In the genomic region with DNA sequence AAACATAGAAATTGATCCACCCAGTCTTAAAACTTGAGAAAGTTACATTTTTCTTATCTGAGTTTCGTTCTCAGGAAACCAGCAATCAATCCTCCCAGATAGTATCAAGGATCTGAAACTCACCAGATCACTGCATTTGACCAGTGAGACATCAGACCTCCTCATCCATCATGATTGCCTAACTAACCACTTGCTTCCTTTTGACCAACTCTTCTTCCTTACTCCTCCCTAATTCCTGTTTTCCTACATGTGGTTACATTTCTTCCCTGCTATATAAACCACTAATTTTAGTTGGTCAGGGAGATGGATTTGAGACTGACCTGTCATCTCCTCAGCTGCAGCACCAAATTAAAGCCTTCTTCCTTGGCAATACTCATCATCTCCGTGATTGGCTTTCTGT, we compare ENCODE assay signal across 29 cellular contexts.
"Had no signal": no experiment of that assay in that cellular context is flagged by ENCODE, and none has a peak within 500 bp of the region (broad histone marks: within the 10 kb centered on the region; RNA-seq: fewer than 3 reads in every experiment).

No MANE protein-coding gene starts in this region.

- H3K27me3 Mint-ChIP-seq: progenitor cell of endocrine pancreas; stimulated activated naive B cell treated with anti-CD40 and anti-IgM and Interleukin-4, amounts not matched to agents 10 μg/mL and 1 μg/mL and 100 μg/mL, for 72 hours; stimulated activated naive CD8-positive, alpha-beta T cell treated with anti-CD3 and anti-CD28 coated beads, Interleukin-15, amount 100 ng/mL, for 72 hours had no signal

- H3K9me3 Mint-ChIP-seq: type B pancreatic cell had no signal

- H3K4me3 ChIP-seq: neural progenitor cell, ovary, psoas muscle, right lobe of liver, sigmoid colon, suprapubic skin, testis, tibial artery, transverse colon, upper lobe of right lung, uterus had no signal

- H2AFZ ChIP-seq: neural progenitor cell, parathyroid adenoma had no signal

- FAIRE-seq: small intestine had no signal

- H3K4me1 Mint-ChIP-seq: natural killer cell; nephron; neural progenitor cell; stimulated activated effector memory CD8-positive, alpha-beta T cell treated with anti-CD3 and anti-CD28 coated beads, Interleukin-12 subunit alpha, Interleukin-12 subunit beta, amount 100 ng/mL, for 72 hours; stimulated activated naive B cell treated with anti-CD40 and anti-IgM and Interleukin-4, amounts not matched to agents 10 μg/mL and 1 μg/mL and 100 μg/mL, for 72 hours; stimulated activated naive CD8-positive, alpha-beta T cell treated with anti-CD3 and anti-CD28 coated beads, Interleukin-15, amount 100 ng/mL, for 72 hours had no signal

- H3K4me2 ChIP-seq: neural progenitor cell had no signal

- H3K4me1 ChIP-seq: neural progenitor cell, parathyroid adenoma, psoas muscle, right lobe of liver, sigmoid colon, suprapubic skin, testis, tibial artery, transverse colon, upper lobe of right lung, uterus had no signal

- H3K9me3 ChIP-seq: ovary, psoas muscle, right lobe of liver, sigmoid colon, suprapubic skin, testis, tibial artery, transverse colon, upper lobe of right lung, uterus had no signal

- H3K27me3 ChIP-seq: neural progenitor cell, ovary, right lobe of liver, sigmoid colon, suprapubic skin, testis, tibial artery, transverse colon, upper lobe of right lung, uterus had no signal

- ATAC-seq: natural killer cell; psoas muscle; right cardiac atrium; right lobe of liver; stimulated activated effector memory CD8-positive, alpha-beta T cell treated with anti-CD3 and anti-CD28 coated beads, Interleukin-12 subunit alpha, Interleukin-12 subunit beta, amount 100 ng/mL, for 72 hours; stimulated activated naive B cell treated with anti-CD40 and anti-IgM and Interleukin-4, amounts not matched to agents 10 μg/mL and 1 μg/mL and 100 μg/mL, for 72 hours; stimulated activated naive CD8-positive, alpha-beta T cell treated with anti-CD3 and anti-CD28 coated beads, Interleukin-15, amount 100 ng/mL, for 72 hours; stimulated activated naive CD8-positive, alpha-beta T cell treated with anti-CD3 and anti-CD28 coated beads, Interleukin-15, Interleukin-2, amounts not matched to agents 100 U/mL and 50 U/mL, for 24 hours; upper lobe of right lung had no signal

- H3K79me2 ChIP-seq: parathyroid adenoma had no signal

- H3K9ac ChIP-seq: neural progenitor cell, parathyroid adenoma had no signal

- DNase-seq: natural killer cell; occipital lobe; ovary; posterior cingulate gyrus; psoas muscle; right cardiac atrium; right lobe of liver; sigmoid colon; small intestine; stimulated activated CD4-positive, alpha-beta T cell treated with anti-CD3 and anti-CD28 coated beads, Interleukin-15, amount 100 ng/mL, for 24 hours; stimulated activated CD4-positive, alpha-beta T cell treated with anti-CD3 and anti-CD28 coated beads, Interleukin-2, amount 100 ng/mL, for 24 hours; stimulated activated CD4-positive, alpha-beta T cell treated with anti-CD3 and anti-CD28 coated beads, Interleukin-2, amount 100 ng/mL, for 48 hours; stimulated activated CD4-positive, alpha-beta T cell treated with anti-CD3 and anti-CD28 coated beads, Interleukin-4, amount 100 ng/mL, for 24 hours; stimulated activated naive B cell treated with anti-CD40 and anti-IgM and Interleukin-4, amounts not matched to agents 10 μg/mL and 1 μg/mL and 100 μg/mL, for 72 hours; stimulated activated naive CD8-positive, alpha-beta T cell treated with anti-CD3 and anti-CD28 coated beads, Interleukin-15, amount 100 ng/mL, for 72 hours; stimulated activated naive CD8-positive, alpha-beta T cell treated with anti-CD3 and anti-CD28 coated beads, Interleukin-15, Interleukin-2, amounts not matched to agents 100 U/mL and 50 U/mL, for 24 hours; substantia nigra; testis; tibial artery; transverse colon; upper lobe of right lung; uterus had no signal

- H3K36me3 ChIP-seq: neural progenitor cell, ovary, right lobe of liver, sigmoid colon, suprapubic skin, tibial artery, transverse colon, upper lobe of right lung, uterus had no signal

- H3K4me3 Mint-ChIP-seq: natural killer cell; nephron; neural progenitor cell; stimulated activated effector memory CD8-positive, alpha-beta T cell treated with anti-CD3 and anti-CD28 coated beads, Interleukin-12 subunit alpha, Interleukin-12 subunit beta, amount 100 ng/mL, for 72 hours; stimulated activated naive B cell treated with anti-CD40 and anti-IgM and Interleukin-4, amounts not matched to agents 10 μg/mL and 1 μg/mL and 100 μg/mL, for 72 hours; stimulated activated naive CD8-positive, alpha-beta T cell treated with anti-CD3 and anti-CD28 coated beads, Interleukin-15, amount 100 ng/mL, for 72 hours; type B pancreatic cell had no signal

- H3K36me3 Mint-ChIP-seq: stimulated activated effector memory CD8-positive, alpha-beta T cell treated with anti-CD3 and anti-CD28 coated beads, Interleukin-12 subunit alpha, Interleukin-12 subunit beta, amount 100 ng/mL, for 72 hours; stimulated activated naive B cell treated with anti-CD40 and anti-IgM and Interleukin-4, amounts not matched to agents 10 μg/mL and 1 μg/mL and 100 μg/mL, for 72 hours; type B pancreatic cell had no signal

- H3K27ac ChIP-seq: neural progenitor cell, ovary, parathyroid adenoma, psoas muscle, right lobe of liver, sigmoid colon, suprapubic skin, testis, tibial artery, transverse colon, upper lobe of right lung, uterus had no signal

- H3K27ac Mint-ChIP-seq: natural killer cell; nephron; neural progenitor cell; progenitor cell of endocrine pancreas; stimulated activated effector memory CD8-positive, alpha-beta T cell treated with anti-CD3 and anti-CD28 coated beads, Interleukin-12 subunit alpha, Interleukin-12 subunit beta, amount 100 ng/mL, for 72 hours; stimulated activated naive B cell treated with anti-CD40 and anti-IgM and Interleukin-4, amounts not matched to agents 10 μg/mL and 1 μg/mL and 100 μg/mL, for 72 hours; stimulated activated naive CD8-positive, alpha-beta T cell treated with anti-CD3 and anti-CD28 coated beads, Interleukin-15, amount 100 ng/mL, for 72 hours; type B pancreatic cell had no signal
